In genomic region chr1:204161609-204162497, GRCh38 we compare ENCODE assay signal across 1 cellular context.
TF ChIP-seq lines count a peak whose summit lies in the region.

No MANE protein-coding gene starts in this region.

TF ChIP-seq in IMR-90, 13 proteins besides CTCF, POLR2A, EP300 and RAD21:
- TF ChIP-seq, protein P1, sequence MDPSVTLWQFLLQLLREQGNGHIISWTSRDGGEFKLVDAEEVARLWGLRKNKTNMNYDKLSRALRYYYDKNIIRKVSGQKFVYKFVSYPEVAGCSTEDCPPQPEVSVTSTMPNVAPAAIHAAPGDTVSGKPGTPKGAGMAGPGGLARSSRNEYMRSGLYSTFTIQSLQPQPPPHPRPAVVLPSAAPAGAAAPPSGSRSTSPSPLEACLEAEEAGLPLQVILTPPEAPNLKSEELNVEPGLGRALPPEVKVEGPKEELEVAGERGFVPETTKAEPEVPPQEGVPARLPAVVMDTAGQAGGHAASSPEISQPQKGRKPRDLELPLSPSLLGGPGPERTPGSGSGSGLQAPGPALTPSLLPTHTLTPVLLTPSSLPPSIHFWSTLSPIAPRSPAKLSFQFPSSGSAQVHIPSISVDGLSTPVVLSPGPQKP (IDR thresholded peaks at IDR 0.05; ENCODE audit: borderline replicate concordance, low read depth, low read length): no peak
- TF ChIP-seq NFE2L2 (IDR thresholded peaks at IDR 0.05; ENCODE audit: low read depth, low read length) (no peak), SMC3 (IDR thresholded peaks at IDR 0.05; ENCODE audit: low read depth, low read length) (no peak), FOS (IDR thresholded peaks at IDR 0.05; ENCODE audit: low read depth, low read length) (no peak), RCOR1 (IDR thresholded peaks at IDR 0.05; ENCODE audit: insufficient replicate concordance, low read length) (no peak), MAFK (IDR thresholded peaks at IDR 0.05; ENCODE audit: low read depth, low read length) (no peak), CEBPB (IDR thresholded peaks at IDR 0.05; ENCODE audit: low read depth, low read length) (no peak), CHD1 (IDR thresholded peaks at IDR 0.05; ENCODE audit: low read depth, low read length) (no peak), BHLHE40 (IDR thresholded peaks at IDR 0.05; ENCODE audit: low read depth, low read length) (no peak), RFX5 (IDR thresholded peaks at IDR 0.05; ENCODE audit: low read depth, low read length) (no peak), MXI1 (IDR thresholded peaks at IDR 0.05; ENCODE audit: borderline replicate concordance, low read depth, low read length) (no peak), MAZ (IDR thresholded peaks at IDR 0.05; ENCODE audit: borderline replicate concordance, low read depth, low read length) (no peak)
- TF ChIP-seq, protein P2, sequence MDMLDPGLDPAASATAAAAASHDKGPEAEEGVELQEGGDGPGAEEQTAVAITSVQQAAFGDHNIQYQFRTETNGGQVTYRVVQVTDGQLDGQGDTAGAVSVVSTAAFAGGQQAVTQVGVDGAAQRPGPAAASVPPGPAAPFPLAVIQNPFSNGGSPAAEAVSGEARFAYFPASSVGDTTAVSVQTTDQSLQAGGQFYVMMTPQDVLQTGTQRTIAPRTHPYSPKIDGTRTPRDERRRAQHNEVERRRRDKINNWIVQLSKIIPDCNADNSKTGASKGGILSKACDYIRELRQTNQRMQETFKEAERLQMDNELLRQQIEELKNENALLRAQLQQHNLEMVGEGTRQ (IDR thresholded peaks at IDR 0.05; ENCODE audit: low read depth, low read length): no peak
TF ChIP-seq in IMR-90: peak in this region for 0.
